18 cellular contexts compared by ENCODE assay signal in the genomic region with DNA sequence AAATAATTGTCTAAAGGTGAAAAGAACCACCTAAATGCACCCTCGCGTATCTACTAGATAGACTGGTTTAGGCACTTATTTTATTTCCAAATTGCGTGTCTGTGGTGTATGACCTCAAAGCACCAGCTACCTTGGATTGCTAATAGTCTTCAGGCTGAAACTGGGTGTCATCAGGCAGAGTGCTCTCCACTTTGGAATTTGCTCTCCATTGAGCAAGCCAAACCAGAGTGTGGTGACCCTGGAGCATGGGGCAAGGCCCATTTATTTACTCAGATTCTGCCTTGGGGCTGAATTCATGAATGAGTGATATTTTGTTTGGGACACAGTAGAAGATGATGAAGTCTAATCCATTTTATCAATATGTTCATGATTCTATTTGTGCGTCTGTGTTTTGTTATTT.
DNase-seq lines count a peak whose midpoint lies in the region; ATAC-seq and TF ChIP-seq lines count a peak whose summit lies in the region.
"Had no signal": no experiment of that assay in that cellular context is flagged by ENCODE, and none has a peak within 500 bp of the region (broad histone marks: within the 10 kb centered on the region; RNA-seq: fewer than 3 reads in every experiment).

No MANE protein-coding gene starts in this region.

- H3K4me3 Mint-ChIP-seq in type B pancreatic cell: peak overlapping the region; percentile 75
- H3K4me3 Mint-ChIP-seq: B cell; CD4-positive, CD25-positive, alpha-beta regulatory T cell had no signal

- in situ Hi-C loops in Panc1 (cut with HindIII; ENCODE audit: low pct_unique_long_range_greater_than_20kb, low sequenced_read_pairs): no loop called here

- H3K27me3 Mint-ChIP-seq in type B pancreatic cell: no peaks in the 10 kb centered on the region
- H3K27me3 Mint-ChIP-seq: B cell; CD4-positive, CD25-positive, alpha-beta regulatory T cell had no signal

- BruUV-seq in Panc1 (replicated peaks; lab: Mats Ljungman, UMichigan): no TSS peak

- H3K27ac ChIP-seq in Panc1 (ENCODE audit: low read length): peak overlapping the region; percentile 71; the same call in 1 of the 2 replicates
- H3K27ac ChIP-seq: KMS-11 had no signal

- H3K4me3 ChIP-seq in Panc1 (ENCODE audit: low read depth in 2 of 2, low read length in 2 of 2) (no peak overlapping the region), foreskin fibroblast (ENCODE audit: low read depth in 1 of 2, low read length in 2 of 2) (no peak overlapping the region)
- H3K4me3 ChIP-seq: MG63 had no signal

- H3K9me3 ChIP-seq in Panc1 (ENCODE audit: control insufficient read depth, insufficient read depth, low read depth, low read length): no peaks in the 10 kb centered on the region
- H3K9me3 ChIP-seq: MG63 had no signal

- H3K27ac Mint-ChIP-seq in type B pancreatic cell: peak overlapping the region; percentile 94
- H3K27ac Mint-ChIP-seq: B cell; CD4-positive, CD25-positive, alpha-beta regulatory T cell had no signal

- H3K4me1 Mint-ChIP-seq in type B pancreatic cell (ENCODE audit: unreplicated experiment): peaks cover 9% of the 10 kb centered on the region
- H3K4me1 Mint-ChIP-seq: B cell; CD4-positive, CD25-positive, alpha-beta regulatory T cell had no signal

- POLR2A ChIA-PET in Panc1 (lab: Charles Lee): no interaction called here

- TF ChIP-seq CTCF in Panc1 (IDR thresholded peaks at IDR 0.05): no peak
- TF ChIP-seq CTCF in foreskin fibroblast (IDR thresholded peaks at IDR 0.05; ENCODE audit: low read depth, low read length): no peak
- TF ChIP-seq CTCF in type B pancreatic cell (conservative IDR thresholded peaks at IDR 0.05): no peak

- no peaks in the 10 kb centered on the region for H3K36me3 ChIP-seq in Panc1 (ENCODE audit: control insufficient read depth, insufficient read depth, low read length)
- H3K36me3 ChIP-seq: MG63 had no signal

- no peaks in the 10 kb centered on the region for H3K36me3 Mint-ChIP-seq in type B pancreatic cell
- H3K36me3 Mint-ChIP-seq: CD4-positive, CD25-positive, alpha-beta regulatory T cell had no signal

- intact Hi-C loops in Panc1 (cut with micrococcal nuclease; ENCODE audit: unreplicated experiment) (no loop called here), cardiac septum (cut with DNase I) (no loop called here)

- DNase-seq in EL: peak; percentile 24
- DNase-seq in Panc1 (ENCODE audit: low read depth, low spot score): no peak
- DNase-seq in foreskin fibroblast: peak; percentile 6 to 66
- DNase-seq in type B pancreatic cell (ENCODE audit: extremely low spot score, unreplicated experiment): no peak
- DNase-seq in cardiac septum (ENCODE audit: low spot score): no peak
- DNase-seq: ACHN; CD4-positive, CD25-positive, alpha-beta regulatory T cell; DMS53; MG63; NCI-H1092 treated with DMSO at 0.1 percent for 48 hours; NCI-H187; NCI-H345; NCI-H526 treated with DMSO at 0.1 percent for 48 hours had no signal

- H3K4me1 ChIP-seq in Panc1 (ENCODE audit: control insufficient read depth, insufficient read depth, low read length): peaks cover 22% of the 10 kb centered on the region

- ATAC-seq in Panc1: no peak
- no peak for ATAC-seq in HG02610 (IDR thresholded peaks at IDR 0.05; ENCODE audit: unreplicated experiment)
- no peak for ATAC-seq in HG02759 (IDR thresholded peaks at IDR 0.05; ENCODE audit: unreplicated experiment)
- ATAC-seq: HCT116 had no signal

- CTCF ChIA-PET in Panc1 (lab: Charles Lee): no interaction called here

- H3K27me3 ChIP-seq in Panc1 (ENCODE audit: control insufficient read depth, insufficient read depth, low read length): no peaks in the 10 kb centered on the region
- H3K27me3 ChIP-seq: MG63 had no signal

- no peaks in the 10 kb centered on the region for H3K9me3 Mint-ChIP-seq in type B pancreatic cell

Comparison
In these comparisons a context has a peak if more than half of its experiments do, and no peak if none do; other contexts are left out.
1. DNase-seq: peak in EL (single experiment) and foreskin fibroblast (2 of 2); none in Panc1 (single experiment), type B pancreatic cell (single experiment) and cardiac septum (single experiment).